26 cellular contexts compared by ENCODE assay signal in genomic region chr1:50476800-50477199, GRCh38. TPM values are rescaled to one million over a fixed set of nuclear protein-coding genes. Genes with fewer than 3 reads are reported as not detected.
A peak's percentile ranks its signal among the peaks of the same experiment; 100 is the strongest.
DNase-seq lines count a peak whose midpoint lies in the region; ATAC-seq and TF ChIP-seq lines count a peak whose summit lies in the region.
"Had no signal": no experiment of that assay in that cellular context is flagged by ENCODE, and none has a peak within 500 bp of the region (broad histone marks: within the 10 kb centered on the region; RNA-seq: fewer than 3 reads in every experiment).

No MANE protein-coding gene starts in this region.

- H3K27me3 ChIP-seq in heart right ventricle (no peaks in the 10 kb centered on the region), Peyer's patch (no peaks in the 10 kb centered on the region)
- H3K27me3 ChIP-seq: ascending aorta, pancreas had no signal

- no peak for TF ChIP-seq CTCF in GM10248 (IDR thresholded peaks at IDR 0.05; ENCODE audit: control extremely low read depth, extremely low read depth, low read depth, missing control alignments)
- no peak for TF ChIP-seq CTCF in heart right ventricle (IDR thresholded peaks at IDR 0.05)
- no peak for TF ChIP-seq CTCF in Peyer's patch (IDR thresholded peaks at IDR 0.05)

- intact Hi-C loops in heart right ventricle (cut with DNase I) = no loop called here

- 99 to 100% methylated on average over 1 of the region's 1 CpG for WGBS in heart right ventricle, 2 donors

- no peak overlapping the region for H3K27ac ChIP-seq in heart right ventricle
- H3K27ac ChIP-seq in Peyer's patch = no peak overlapping the region
- H3K27ac ChIP-seq: ascending aorta, pancreas had no signal

- ATAC-seq in GM19025 (IDR thresholded peaks at IDR 0.05; ENCODE audit: low read depth, unreplicated experiment) = peak; percentile 71
- peak; percentile 66 for ATAC-seq in GM21576 (IDR thresholded peaks at IDR 0.05; ENCODE audit: unreplicated experiment)
- ATAC-seq in HG03175 (IDR thresholded peaks at IDR 0.05; ENCODE audit: unreplicated experiment) = peak; percentile 56
- ATAC-seq in HG03025 (IDR thresholded peaks at IDR 0.05; ENCODE audit: low FRiP score, unreplicated experiment) = no peak
- ATAC-seq in heart right ventricle = no peak
- ATAC-seq: pancreas, Right ventricle myocardium inferior had no signal

- H3K36me3 ChIP-seq in heart right ventricle = peaks cover 0 to 46% (median 16%) of the 10 kb centered on the region in 9 donors
- peaks cover 0 to 6% (median 0%) of the 10 kb centered on the region in 3 donors for H3K36me3 ChIP-seq in Peyer's patch
- H3K36me3 ChIP-seq: pancreas had no signal

- POLR2A ChIA-PET in GM10248 (lab: Yijun Ruan, JAX) = no interaction called here

- DNase-seq in GM10248 (ENCODE audit: extremely low spot score) (peak; percentile 24), heart right ventricle (no peak), NCI-H1105 treated with DMSO at 0.1 percent for 48 hours (lab: John Stamatoyannopoulos, UW) (no peak), Peyer's patch (no peak)
- DNase-seq: 8988T; activated CD4-positive, alpha-beta T cell treated with anti-CD3 and anti-CD28 coated beads, Interleukin-2, amount 50 U/mL, for 48 hours; activated CD4-positive, CD25-positive, alpha-beta regulatory T cell; activated effector memory CD4-positive, alpha-beta T cell treated with Interleukin-2 at 50 U/mL for 16 hours; activated naive CD8-positive, alpha-beta T cell treated with anti-CD3 and anti-CD28 coated beads for 36 hours; CD4-positive, alpha-beta T cell; dermis blood vessel endothelial cell; HCEC 1CT; NCI-H1092; NCI-H2029 treated with DMSO at 0.1 percent for 48 hours; NCI-H446; pancreas; substantia nigra had no signal

- CTCF ChIA-PET in GM10248 (lab: Yijun Ruan, JAX) = interaction anchor here (1.7 kb wide), 1 partner anchor 14 kb away, joined by 5 read pairs; no protein-coding TSS in a partner anchor

- H3K9me3 ChIP-seq in heart right ventricle = no peaks in the 10 kb centered on the region
- no peaks in the 10 kb centered on the region for H3K9me3 ChIP-seq in Peyer's patch
- H3K9me3 ChIP-seq: ascending aorta, pancreas had no signal

- no peaks in the 10 kb centered on the region for H3K4me1 ChIP-seq in heart right ventricle
- no peaks in the 10 kb centered on the region for H3K4me1 ChIP-seq in Peyer's patch
- H3K4me1 ChIP-seq: ascending aorta had no signal

- TF ChIP-seq POLR2A in Peyer's patch (IDR thresholded peaks at IDR 0.05) = no peak

- no peak overlapping the region for H3K4me3 ChIP-seq in heart right ventricle
- no peak overlapping the region for H3K4me3 ChIP-seq in Peyer's patch
- H3K4me3 ChIP-seq: ascending aorta, pancreas had no signal

RNA-seq across cellular contexts. Expression of gene DMRTA2, which starts 53.6 kb away (rescaled TPM):
- total RNA-seq in heart right ventricle (under 1 TPM in 2 of 10 donors, not detected in 8; 0.09 TPM), Peyer's patch (not detected)
- not detected for polyA plus RNA-seq in heart right ventricle
- total RNA-seq: ascending aorta; CD4-positive, alpha-beta T cell; dermis blood vessel endothelial cell; glomerular endothelial cell; lung microvascular endothelial cell; pancreas; Right ventricle myocardium inferior; urinary bladder had no signal
- polyA plus RNA-seq: urinary bladder had no signal

Comparison
In these comparisons a context has a peak if more than half of its experiments do, and no peak if none do; other contexts are left out.
1. ATAC-seq: peak in GM19025 (single experiment), GM21576 (single experiment) and HG03175 (single experiment); none in HG03025 (single experiment) and heart right ventricle (0 of 8).